In the genomic region with DNA sequence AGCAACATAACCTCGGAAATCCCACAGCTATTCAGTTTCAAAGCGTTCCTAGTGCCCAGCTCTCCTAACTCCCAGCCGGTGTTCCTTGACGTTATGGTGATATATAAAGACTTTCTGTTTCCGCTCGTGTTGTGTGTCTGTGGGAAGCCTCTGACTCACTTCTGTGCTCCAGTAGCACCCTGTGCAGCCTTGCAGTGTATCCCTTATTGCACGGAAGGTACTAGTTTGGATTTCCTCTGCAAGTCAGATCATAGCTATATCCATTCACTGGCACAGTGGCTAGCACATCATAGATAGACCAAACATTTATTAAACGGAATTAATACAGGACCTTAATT, we compare ENCODE assay signal across 8 cellular contexts. TPM values are rescaled to one million over a fixed set of nuclear protein-coding genes. Genes with fewer than 3 reads are reported as not detected.
DNase-seq lines count a peak whose midpoint lies in the region; ATAC-seq and TF ChIP-seq lines count a peak whose summit lies in the region.

No MANE protein-coding gene starts in this region.

- H3K36me3 ChIP-seq in heart right ventricle, result no peaks in the 10 kb centered on the region
- no peaks in the 10 kb centered on the region for H3K36me3 ChIP-seq in psoas muscle (ENCODE audit: insufficient read depth in 1 of 2, low read depth in 1 of 2)

- WGBS in heart right ventricle, 2 donors, result 3 to 4% methylated on average over 8 of the region's 8 CpGs
- 2 to 7% (median 5%) methylated on average over 8 of the region's 8 CpGs for WGBS in psoas muscle, 3 donors

- peak overlapping the region; percentile 97 for H3K27ac Mint-ChIP-seq in activated naive CD8-positive, alpha-beta T cell treated with anti-CD3 and anti-CD28 coated beads for 36 hours

- peak overlapping the region; percentile 98 for H3K4me3 Mint-ChIP-seq in activated naive CD8-positive, alpha-beta T cell treated with anti-CD3 and anti-CD28 coated beads for 36 hours

- H3K27me3 Mint-ChIP-seq in activated naive CD8-positive, alpha-beta T cell treated with anti-CD3 and anti-CD28 coated beads for 36 hours, result no peaks in the 10 kb centered on the region

- H3K4me1 ChIP-seq in heart right ventricle, result peaks cover 2 to 14% (median 7%) of the 10 kb centered on the region in 9 donors
- no peaks in the 10 kb centered on the region for H3K4me1 ChIP-seq in psoas muscle

- H3K4me3 ChIP-seq in heart right ventricle, result peak overlapping the region; percentile 54 to 84 (median 72)
- peak overlapping the region; percentile 82 for H3K4me3 ChIP-seq in psoas muscle

- peaks cover 2% of the 10 kb centered on the region for H3K36me3 Mint-ChIP-seq in activated naive CD8-positive, alpha-beta T cell treated with anti-CD3 and anti-CD28 coated beads for 36 hours

- ATAC-seq in HG02642 (IDR thresholded peaks at IDR 0.05; ENCODE audit: poor library complexity, unreplicated experiment) (peak; percentile 37), heart right ventricle (peak; percentile 40 to 73 (median 59)), psoas muscle (peak; percentile 63 to 77 (median 75))

- intact Hi-C loops in heart right ventricle (cut with DNase I) (no loop called here), psoas muscle (cut with DNase I) (no loop called here)

- TF ChIP-seq CTCF in heart right ventricle (IDR thresholded peaks at IDR 0.05) (no peak), psoas muscle (IDR thresholded peaks at IDR 0.05) (no peak)

- no peaks in the 10 kb centered on the region for H3K9me3 Mint-ChIP-seq in activated naive CD8-positive, alpha-beta T cell treated with anti-CD3 and anti-CD28 coated beads for 36 hours

- H3K9me3 ChIP-seq in heart right ventricle, result no peaks in the 10 kb centered on the region
- no peaks in the 10 kb centered on the region for H3K9me3 ChIP-seq in psoas muscle

- H3K27me3 ChIP-seq in heart right ventricle, result peaks cover 0 to 16% (median 0%) of the 10 kb centered on the region in 7 donors
- no peaks in the 10 kb centered on the region for H3K27me3 ChIP-seq in psoas muscle (ENCODE audit: insufficient read depth in 3 of 3, low read length in 2 of 3)

- H3K4me1 Mint-ChIP-seq in activated naive CD8-positive, alpha-beta T cell treated with anti-CD3 and anti-CD28 coated beads for 36 hours, result peaks cover 21% of the 10 kb centered on the region

- H3K27ac ChIP-seq in heart right ventricle, result peak overlapping the region; percentile 26 to 89 (median 78)
- H3K27ac ChIP-seq in psoas muscle, result peak overlapping the region; percentile 86

- peak; percentile 24 for DNase-seq in NCI-H510A treated with DMSO at 0.1 percent for 48 hours (lab: John Stamatoyannopoulos, UW)
- no peak for DNase-seq in NCI-H510A (lab: John Stamatoyannopoulos, UW)
- peak; percentile 54 for DNase-seq in NCI-H69 (lab: John Stamatoyannopoulos, UW)
- DNase-seq in activated naive CD8-positive, alpha-beta T cell treated with anti-CD3 and anti-CD28 coated beads for 36 hours, result peak; percentile 32
- DNase-seq in heart right ventricle, result peak in 1 of 2 donors; percentile 5
- peak in 1 of 2 donors; percentile 39 for DNase-seq in psoas muscle
- DNase-seq in D341Med (ENCODE audit: low spot score), result no peak

RNA-seq across cellular contexts. Expression of a gene that starts 0.6 kb away (rescaled TPM):
- 1 to 10 TPM; 7.7 to 8.9 TPM for total RNA-seq in activated naive CD8-positive, alpha-beta T cell treated with anti-CD3 and anti-CD28 coated beads for 36 hours
- total RNA-seq in heart right ventricle (1 to 10 TPM; 2.8 to 6.9 (median 4.3) TPM), psoas muscle (1 to 10 TPM; 2.2 to 5.0 (median 3.0) TPM)
- polyA plus RNA-seq in heart right ventricle (1 to 10 TPM; 1.8 to 3.3 TPM), psoas muscle (1 to 10 TPM; 1.5 to 1.9 (median 1.6) TPM)

Comparison
In these comparisons a context has a peak if more than half of its experiments do, and no peak if none do; other contexts are left out.
1. DNase-seq: peak in NCI-H510A treated with DMSO at 0.1 percent for 48 hours (single experiment), NCI-H69 (single experiment) and activated naive CD8-positive, alpha-beta T cell treated with anti-CD3 and anti-CD28 coated beads for 36 hours (single experiment); none in NCI-H510A (single experiment) and D341Med (single experiment).
2. Peak in every context shown above with its lines, with median percentiles within 50 percentile points of each other: ATAC-seq.